Comparison of ENCODE assay signal across 19 cellular contexts in genomic region chr20:33840759-33841438, GRCh38. TPM values are rescaled to one million over a fixed set of nuclear protein-coding genes. Genes with fewer than 3 reads are reported as not detected.
DNase-seq lines count a peak whose midpoint lies in the region; ATAC-seq and TF ChIP-seq lines count a peak whose summit lies in the region.
"Had no signal": no experiment of that assay in that cellular context is flagged by ENCODE, and none has a peak within 500 bp of the region (broad histone marks: within the 10 kb centered on the region; RNA-seq: fewer than 3 reads in every experiment).

No MANE protein-coding gene starts in this region.

- H3K9me3 ChIP-seq in body of pancreas (no peaks in the 10 kb centered on the region), neutrophil (no peaks in the 10 kb centered on the region)
- H3K9me3 ChIP-seq: upper lobe of left lung had no signal

- H3K4me3 ChIP-seq in body of pancreas (no peak overlapping the region), neutrophil (ENCODE audit: low read depth in 1 of 2, low read length in 1 of 2) (no peak overlapping the region)
- H3K4me3 ChIP-seq: upper lobe of left lung had no signal

- in situ Hi-C loops in KBM-7 (cut with MboI; ENCODE audit: low pct_unique_long_range_greater_than_20kb, low sequenced_read_pairs) = no loop called here

- TF ChIP-seq POLR2A in body of pancreas (IDR thresholded peaks at IDR 0.05) = no peak

- H3K4me1 ChIP-seq in body of pancreas = peaks cover 81% of the 10 kb centered on the region
- peaks cover 75 to 82% of the 10 kb centered on the region in 2 experiments for H3K4me1 ChIP-seq in neutrophil (ENCODE audit: control insufficient read depth in 1 of 2, insufficient read depth in 1 of 2, low read depth in 1 of 2, low read length in 1 of 2)

- TF ChIP-seq CTCF in body of pancreas (IDR thresholded peaks at IDR 0.05) (no peak), neutrophil (IDR thresholded peaks at IDR 0.05) (no peak)

- no peaks in the 10 kb centered on the region for H3K27me3 ChIP-seq in body of pancreas
- H3K27me3 ChIP-seq in neutrophil = no peaks in the 10 kb centered on the region
- H3K27me3 ChIP-seq: upper lobe of left lung had no signal

- peak overlapping the region in 1 of 4 donors; percentile 11 for H3K27ac ChIP-seq in body of pancreas
- H3K27ac ChIP-seq in neutrophil = peak overlapping the region; percentile 73
- H3K27ac ChIP-seq: C4-2B, upper lobe of left lung had no signal

- intact Hi-C loops in body of pancreas (cut with DNase I) = no loop called here

- DNase-seq in NCI-H1417 (lab: John Stamatoyannopoulos, UW) = peak in 2 of 3 experiments; percentile 24 to 68
- DNase-seq in NCI-H1417 treated with DMSO at 0.1 percent for 48 hours (lab: John Stamatoyannopoulos, UW) = no peak
- peak; percentile 33 for DNase-seq in NCI-H2196 (lab: John Stamatoyannopoulos, UW; ENCODE audit: unreplicated experiment)
- no peak for DNase-seq in body of pancreas
- DNase-seq in KBM-7 = no peak
- DNase-seq in NCI-H524 treated with DMSO at 0.1 percent for 48 hours (lab: John Stamatoyannopoulos, UW) = no peak
- no peak for DNase-seq in HK-2 (ENCODE audit: unreplicated experiment)
- DNase-seq: activated CD4-positive, alpha-beta T cell treated with anti-CD3 and anti-CD28 coated beads for 48 hours; activated naive CD8-positive, alpha-beta T cell treated with anti-CD3 and anti-CD28 coated beads, Interleukin-2, amount 10 ng/mL, durations not matched to agents 7 days and 5 days; effector memory CD4-positive, alpha-beta T cell; hypothalamus; left cardiac atrium; MV-4-11; posterior cingulate gyrus; SHP77 treated with DMSO at 0.1 percent for 48 hours; upper lobe of left lung had no signal

- no peaks in the 10 kb centered on the region for H3K36me3 ChIP-seq in body of pancreas (replicated peaks in 1 of 2; ENCODE audit: insufficient read depth in 1 of 2, low read depth in 2 of 2)
- H3K36me3 ChIP-seq in neutrophil = peaks cover 5% of the 10 kb centered on the region
- H3K36me3 ChIP-seq: upper lobe of left lung had no signal

- WGBS in body of pancreas, 2 donors = 31 to 32% methylated on average over 4 to 5 of the region's 5 CpGs

- ATAC-seq in body of pancreas = peak; percentile 21
- ATAC-seq: left cardiac atrium; stimulated activated effector memory CD8-positive, alpha-beta T cell treated with anti-CD3 and anti-CD28 coated beads, Interleukin-12 subunit alpha, Interleukin-12 subunit beta, amount 100 ng/mL, for 72 hours had no signal

RNA-seq across cellular contexts. Expression of gene CHMP4B, which starts 29.8 kb away (rescaled TPM):
- 10 to 100 TPM; 24.1 to 43.3 TPM for total RNA-seq in body of pancreas

Comparison
In these comparisons a context has a peak if more than half of its experiments do, and no peak if none do; other contexts are left out.
1. DNase-seq: peak in NCI-H1417 (2 of 3) and NCI-H2196 (single experiment); none in NCI-H1417 treated with DMSO at 0.1 percent for 48 hours (single experiment), body of pancreas (0 of 4), KBM-7 (single experiment), NCI-H524 treated with DMSO at 0.1 percent for 48 hours (single experiment) and HK-2 (single experiment).